ENCODE assay signal across 7 cellular contexts in genomic region chrX:134459683-134460004, GRCh38. TPM values are rescaled to one million over a fixed set of nuclear protein-coding genes. Genes with fewer than 3 reads are reported as not detected.
A peak's percentile ranks its signal among the peaks of the same experiment; 100 is the strongest.
DNase-seq lines count a peak whose midpoint lies in the region; ATAC-seq and TF ChIP-seq lines count a peak whose summit lies in the region.

No MANE protein-coding gene starts in this region.

- H3K4me3 ChIP-seq in cardiac muscle cell = peak overlapping the region; percentile 65
- H3K4me3 ChIP-seq in skeletal muscle cell (ENCODE audit: low read depth, low read length) = peak overlapping the region; percentile 58

- H3K27ac ChIP-seq in VCaP (peak overlapping the region; percentile 75), cardiac muscle cell (peak overlapping the region; percentile 83)

- no peaks in the 10 kb centered on the region for H3K9me3 ChIP-seq in cardiac muscle cell (ENCODE audit: low read depth)

- no peaks in the 10 kb centered on the region for H3K36me3 ChIP-seq in cardiac muscle cell

- H3K4me1 ChIP-seq in cardiac muscle cell (ENCODE audit: low read depth) = no peaks in the 10 kb centered on the region

- DNase-seq in cardiac muscle cell (ENCODE audit: low read depth in 1 of 2, low spot score in 1 of 2) (no peak), skeletal muscle cell (ENCODE audit: low read depth) (no peak), NCI-H524 treated with DMSO at 0.1 percent for 48 hours (lab: John Stamatoyannopoulos, UW) (no peak), NCI-H82 treated with DMSO at 0.1 percent for 48 hours (lab: John Stamatoyannopoulos, UW; ENCODE audit: unreplicated experiment) (no peak)

- no peaks in the 10 kb centered on the region for H3K27me3 ChIP-seq in cardiac muscle cell

- ATAC-seq in GM19043 (IDR thresholded peaks at IDR 0.05; ENCODE audit: low read depth, unreplicated experiment) = peak; percentile 15
- peak; percentile 7 for ATAC-seq in HG02973 (IDR thresholded peaks at IDR 0.05; ENCODE audit: unreplicated experiment)

- no peak for TF ChIP-seq CTCF in VCaP (conservative IDR thresholded peaks at IDR 0.05)
- no peak for TF ChIP-seq CTCF in cardiac muscle cell (IDR thresholded peaks at IDR 0.05; ENCODE audit: low read depth, low read length)

RNA-seq across cellular contexts. Expression of gene HPRT1, which starts 0.3 kb away (rescaled TPM):
- total RNA-seq in cardiac muscle cell = 7.0 and 13.5 TPM in 2 replicates
- 62.2 and 73.9 TPM in 2 replicates for polyA plus RNA-seq in cardiac muscle cell
